Comparison of ENCODE assay signal across 8 cellular contexts in genomic region chr1:92486251-92487077, GRCh38. TPM values are rescaled to one million over a fixed set of nuclear protein-coding genes. Genes with fewer than 3 reads are reported as not detected.
DNase-seq lines count a peak whose midpoint lies in the region; ATAC-seq and TF ChIP-seq lines count a peak whose summit lies in the region.

Gene GFI1, minus strand, starts transcription at chr1:92486925. Its CDS starts 3,438 bp downstream, at chr1:92483487.

- no peaks in the 10 kb centered on the region for H3K9me2 ChIP-seq in Karpas-422 (replicated peaks; ENCODE audit: insufficient read depth, low read length)

- H3K9ac ChIP-seq in DND-41 (ENCODE audit: low read depth, low read length) = peak within 1 kb of the TSS; percentile 98
- H3K9ac ChIP-seq in Karpas-422 (ENCODE audit: low read length) = peak within 1 kb of the TSS; percentile 84
- no peak within 1 kb of the TSS for H3K9ac ChIP-seq in neural progenitor cell

- H3K4me2 ChIP-seq in DND-41 (ENCODE audit: insufficient read depth, low read length) (peak within 1 kb of the TSS; percentile 68), Karpas-422 (ENCODE audit: low read depth, low read length, poor library complexity, severe bottlenecking) (peak within 1 kb of the TSS; percentile 73), neural progenitor cell (peak within 1 kb of the TSS; percentile 94)

- H3K36me3 ChIP-seq in DND-41 (ENCODE audit: insufficient read depth, low read length) = peaks cover 30% of the 10 kb centered on the region
- no peaks in the 10 kb centered on the region for H3K36me3 ChIP-seq in Karpas-422 (ENCODE audit: insufficient read depth, low read length)
- H3K36me3 ChIP-seq in neural progenitor cell = no peaks in the 10 kb centered on the region
- no peaks in the 10 kb centered on the region for H3K36me3 ChIP-seq in upper lobe of right lung

- H2AFZ ChIP-seq in DND-41 (ENCODE audit: low read depth, low read length) (peak within 1 kb of the TSS; percentile 46), Karpas-422 (ENCODE audit: low read length) (peak within 1 kb of the TSS; percentile 91), neural progenitor cell (replicated peaks) (peak within 1 kb of the TSS; percentile 68)

- no peak for DNase-seq in DND-41
- DNase-seq in Karpas-422 = peak; percentile 75
- DNase-seq in activated CD4-positive, alpha-beta T cell treated with anti-CD3 and anti-CD28 coated beads, Interleukin-2, amount 50 U/mL, for 48 hours = peak; percentile 79 to 84
- DNase-seq in epithelial cell of proximal tubule (ENCODE audit: low read depth) = no peak
- peak; percentile 74 for DNase-seq in neural progenitor cell (ENCODE audit: low spot score)
- peak; percentile 74 for DNase-seq in upper lobe of right lung
- no peak for DNase-seq in omental fat pad (ENCODE audit: low spot score)

- peaks cover 65% of the 10 kb centered on the region for H3K27me3 Mint-ChIP-seq in neural progenitor cell (ENCODE audit: insufficient read depth, low read depth)

- H3K27ac Mint-ChIP-seq in neural progenitor cell = no peak within 1 kb of the TSS

- H3K4me3 ChIP-seq in DND-41 (ENCODE audit: low read depth in 1 of 2, low read length in 2 of 2) = peak within 1 kb of the TSS; percentile 71 to 74
- H3K4me3 ChIP-seq in Karpas-422 (ENCODE audit: low read length) = peak within 1 kb of the TSS; percentile 77
- peak within 1 kb of the TSS; percentile 50 for H3K4me3 ChIP-seq in epithelial cell of proximal tubule (ENCODE audit: low read depth, low read length)
- peak within 1 kb of the TSS; percentile 52 for H3K4me3 ChIP-seq in neural progenitor cell
- peak within 1 kb of the TSS; percentile 55 for H3K4me3 ChIP-seq in upper lobe of right lung

- H3K79me2 ChIP-seq in DND-41 (ENCODE audit: insufficient read depth, low read length) (peaks cover 36% of the 10 kb centered on the region), Karpas-422 (ENCODE audit: low read length) (peaks cover 16% of the 10 kb centered on the region), neural progenitor cell (ENCODE audit: low read depth) (no peaks in the 10 kb centered on the region)

- no peak; the same call in 2 of the 3 replicates for ATAC-seq in DND-41 (ENCODE audit: insufficient read depth, low read depth)
- peak; percentile 18 for ATAC-seq in GM21447 (IDR thresholded peaks at IDR 0.05; ENCODE audit: unreplicated experiment)
- peak; percentile 42 for ATAC-seq in upper lobe of right lung
- no peak for ATAC-seq in omental fat pad (ENCODE audit: low FRiP score)

- peaks cover 12% of the 10 kb centered on the region; the same call in 1 of the 2 replicates for H4K20me1 ChIP-seq in DND-41 (ENCODE audit: insufficient read depth, low read length)
- H4K20me1 ChIP-seq in Karpas-422 (ENCODE audit: insufficient read depth, low read depth, low read length) = no peaks in the 10 kb centered on the region
- H4K20me1 ChIP-seq in neural progenitor cell (ENCODE audit: low read depth) = peaks cover 47% of the 10 kb centered on the region

- H3F3A ChIP-seq in neural progenitor cell (ENCODE audit: low read depth) = peaks cover 25% of the 10 kb centered on the region

- H3K9me3 ChIP-seq in DND-41 (ENCODE audit: insufficient read depth, low read length, severe bottlenecking) (no peaks in the 10 kb centered on the region), Karpas-422 (ENCODE audit: low read length) (no peaks in the 10 kb centered on the region), neural progenitor cell (ENCODE audit: low read depth) (no peaks in the 10 kb centered on the region), upper lobe of right lung (no peaks in the 10 kb centered on the region)

- TF ChIP-seq CTCF in DND-41 (IDR thresholded peaks at IDR 0.05; ENCODE audit: borderline replicate concordance, extremely low read depth, low read length, poor library complexity, severe bottlenecking) (no peak), epithelial cell of proximal tubule (conservative IDR thresholded peaks at IDR 0.05; ENCODE audit: low read depth, low read length) (no peak), neural progenitor cell (IDR thresholded peaks at IDR 0.05) (peak; percentile 18), upper lobe of right lung (IDR thresholded peaks at IDR 0.05) (no peak), omental fat pad (IDR thresholded peaks at IDR 0.05) (no peak)

- H3K27me3 ChIP-seq in DND-41 (ENCODE audit: insufficient read depth, low read length, poor library complexity) = no peaks in the 10 kb centered on the region
- no peaks in the 10 kb centered on the region for H3K27me3 ChIP-seq in Karpas-422 (ENCODE audit: low read length)
- H3K27me3 ChIP-seq in neural progenitor cell = peaks cover 100% of the 10 kb centered on the region
- peaks cover 73% of the 10 kb centered on the region for H3K27me3 ChIP-seq in upper lobe of right lung

- intact Hi-C loops in upper lobe of right lung (cut with DNase I) = no loop called here

- H3K27ac ChIP-seq in DND-41 (ENCODE audit: low read length) (peak within 1 kb of the TSS; percentile 98), Karpas-422 (ENCODE audit: low read length) (peak within 1 kb of the TSS; percentile 35), neural progenitor cell (no peak within 1 kb of the TSS), upper lobe of right lung (peak within 1 kb of the TSS; percentile 58)

- no peaks in the 10 kb centered on the region for H3K9me3 Mint-ChIP-seq in neural progenitor cell

- peak within 1 kb of the TSS; percentile 83 for H3K4me3 Mint-ChIP-seq in neural progenitor cell

- H3K4me1 ChIP-seq in DND-41 (ENCODE audit: insufficient read depth, low read length) (peaks cover 30% of the 10 kb centered on the region), Karpas-422 (ENCODE audit: low read length) (peaks cover 38% of the 10 kb centered on the region), neural progenitor cell (peaks cover 42% of the 10 kb centered on the region), upper lobe of right lung (peaks cover 44% of the 10 kb centered on the region)

- H3K36me3 Mint-ChIP-seq in neural progenitor cell = no peaks in the 10 kb centered on the region

- peaks cover 26% of the 10 kb centered on the region for H3K4me1 Mint-ChIP-seq in neural progenitor cell

RNA-seq across cellular contexts. Expression of gene GFI1, which starts in this region (rescaled TPM):
- total RNA-seq in Karpas-422 (2014; rRNA removed; shearing (Covaris generic); ENCODE audit: low replicate concordance) = 10.2 and 10.8 TPM in 2 replicates
- total RNA-seq in epithelial cell of proximal tubule (0.12 and 0.14 TPM in 2 replicates), neural progenitor cell (ENCODE audit: low replicate concordance) (0.12 TPM in 1 of 2 replicates, not detected in the other), upper lobe of right lung (5.4 TPM), omental fat pad (1 to 10 TPM in 3 of 4 donors, under 1 TPM in 1; 0.93 to 2.9 (median 1.4) TPM)

Comparison
In these comparisons a context has a peak if more than half of its experiments do, and no peak if none do; other contexts are left out.
1. Peak in DNase-seq, H3K4me3 ChIP-seq and H3K4me2 ChIP-seq in neural progenitor cell; RNA of the gene not detected or under 1 TPM.
2. ATAC-seq: peak in GM21447 (single experiment) and upper lobe of right lung (single experiment); none in DND-41 (single experiment) and omental fat pad (single experiment).
3. DNase-seq: peak in Karpas-422 (single experiment), activated CD4-positive, alpha-beta T cell treated with anti-CD3 and anti-CD28 coated beads, Interleukin-2, amount 50 U/mL, for 48 hours (2 of 2) and upper lobe of right lung (single experiment); none in DND-41 (single experiment), epithelial cell of proximal tubule (single experiment) and omental fat pad (single experiment).
4. Peak in every context shown above with its lines, with median percentiles within 50 percentile points of each other: H2AFZ ChIP-seq, H3K4me2 ChIP-seq and H3K4me3 ChIP-seq.